Comparison of ENCODE assay signal across 2 cellular contexts in the genomic region with DNA sequence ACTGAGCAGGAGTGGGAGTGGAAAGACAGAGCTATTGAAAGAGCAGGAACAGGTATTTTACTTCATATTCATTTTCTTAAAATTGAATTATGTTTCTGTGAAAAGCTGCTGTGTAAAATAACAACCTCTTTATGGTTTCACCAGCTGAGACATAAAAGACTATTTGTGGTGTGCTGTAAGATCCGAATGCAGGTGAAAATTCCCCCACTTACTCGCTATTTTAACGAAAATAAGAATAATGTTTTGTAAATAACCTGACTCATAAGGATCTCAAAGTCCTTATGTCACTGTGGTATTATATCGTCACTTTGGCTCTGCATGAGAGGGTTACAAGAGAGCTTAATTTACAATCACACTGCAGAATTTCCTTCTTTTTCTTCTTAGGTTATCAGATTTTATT.
A peak's percentile ranks its signal among the peaks of the same experiment; 100 is the strongest.
TF ChIP-seq lines count a peak whose summit lies in the region.

No MANE protein-coding gene starts in this region.

TF ChIP-seq in GM23338, 12 proteins besides CTCF, POLR2A, EP300 and RAD21 (continues in another document):
- TF ChIP-seq, protein P1, sequence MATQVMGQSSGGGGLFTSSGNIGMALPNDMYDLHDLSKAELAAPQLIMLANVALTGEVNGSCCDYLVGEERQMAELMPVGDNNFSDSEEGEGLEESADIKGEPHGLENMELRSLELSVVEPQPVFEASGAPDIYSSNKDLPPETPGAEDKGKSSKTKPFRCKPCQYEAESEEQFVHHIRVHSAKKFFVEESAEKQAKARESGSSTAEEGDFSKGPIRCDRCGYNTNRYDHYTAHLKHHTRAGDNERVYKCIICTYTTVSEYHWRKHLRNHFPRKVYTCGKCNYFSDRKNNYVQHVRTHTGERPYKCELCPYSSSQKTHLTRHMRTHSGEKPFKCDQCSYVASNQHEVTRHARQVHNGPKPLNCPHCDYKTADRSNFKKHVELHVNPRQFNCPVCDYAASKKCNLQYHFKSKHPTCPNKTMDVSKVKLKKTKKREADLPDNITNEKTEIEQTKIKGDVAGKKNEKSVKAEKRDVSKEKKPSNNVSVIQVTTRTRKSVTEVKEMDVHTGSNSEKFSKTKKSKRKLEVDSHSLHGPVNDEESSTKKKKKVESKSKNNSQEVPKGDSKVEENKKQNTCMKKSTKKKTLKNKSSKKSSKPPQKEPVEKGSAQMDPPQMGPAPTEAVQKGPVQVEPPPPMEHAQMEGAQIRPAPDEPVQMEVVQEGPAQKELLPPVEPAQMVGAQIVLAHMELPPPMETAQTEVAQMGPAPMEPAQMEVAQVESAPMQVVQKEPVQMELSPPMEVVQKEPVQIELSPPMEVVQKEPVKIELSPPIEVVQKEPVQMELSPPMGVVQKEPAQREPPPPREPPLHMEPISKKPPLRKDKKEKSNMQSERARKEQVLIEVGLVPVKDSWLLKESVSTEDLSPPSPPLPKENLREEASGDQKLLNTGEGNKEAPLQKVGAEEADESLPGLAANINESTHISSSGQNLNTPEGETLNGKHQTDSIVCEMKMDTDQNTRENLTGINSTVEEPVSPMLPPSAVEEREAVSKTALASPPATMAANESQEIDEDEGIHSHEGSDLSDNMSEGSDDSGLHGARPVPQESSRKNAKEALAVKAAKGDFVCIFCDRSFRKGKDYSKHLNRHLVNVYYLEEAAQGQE (IDR thresholded peaks at IDR 0.05; ENCODE audit: unreplicated experiment): no peak
- no peak for TF ChIP-seq STAT1 (IDR thresholded peaks at IDR 0.05; ENCODE audit: unreplicated experiment)
- no peak for TF ChIP-seq CREB1 (CRISPR knock-in tag; IDR thresholded peaks at IDR 0.05; ENCODE audit: low read depth)
- no peak for TF ChIP-seq EZH2phosphoT487 (IDR thresholded peaks at IDR 0.05; ENCODE audit: unreplicated experiment)
- TF ChIP-seq, protein P2, sequence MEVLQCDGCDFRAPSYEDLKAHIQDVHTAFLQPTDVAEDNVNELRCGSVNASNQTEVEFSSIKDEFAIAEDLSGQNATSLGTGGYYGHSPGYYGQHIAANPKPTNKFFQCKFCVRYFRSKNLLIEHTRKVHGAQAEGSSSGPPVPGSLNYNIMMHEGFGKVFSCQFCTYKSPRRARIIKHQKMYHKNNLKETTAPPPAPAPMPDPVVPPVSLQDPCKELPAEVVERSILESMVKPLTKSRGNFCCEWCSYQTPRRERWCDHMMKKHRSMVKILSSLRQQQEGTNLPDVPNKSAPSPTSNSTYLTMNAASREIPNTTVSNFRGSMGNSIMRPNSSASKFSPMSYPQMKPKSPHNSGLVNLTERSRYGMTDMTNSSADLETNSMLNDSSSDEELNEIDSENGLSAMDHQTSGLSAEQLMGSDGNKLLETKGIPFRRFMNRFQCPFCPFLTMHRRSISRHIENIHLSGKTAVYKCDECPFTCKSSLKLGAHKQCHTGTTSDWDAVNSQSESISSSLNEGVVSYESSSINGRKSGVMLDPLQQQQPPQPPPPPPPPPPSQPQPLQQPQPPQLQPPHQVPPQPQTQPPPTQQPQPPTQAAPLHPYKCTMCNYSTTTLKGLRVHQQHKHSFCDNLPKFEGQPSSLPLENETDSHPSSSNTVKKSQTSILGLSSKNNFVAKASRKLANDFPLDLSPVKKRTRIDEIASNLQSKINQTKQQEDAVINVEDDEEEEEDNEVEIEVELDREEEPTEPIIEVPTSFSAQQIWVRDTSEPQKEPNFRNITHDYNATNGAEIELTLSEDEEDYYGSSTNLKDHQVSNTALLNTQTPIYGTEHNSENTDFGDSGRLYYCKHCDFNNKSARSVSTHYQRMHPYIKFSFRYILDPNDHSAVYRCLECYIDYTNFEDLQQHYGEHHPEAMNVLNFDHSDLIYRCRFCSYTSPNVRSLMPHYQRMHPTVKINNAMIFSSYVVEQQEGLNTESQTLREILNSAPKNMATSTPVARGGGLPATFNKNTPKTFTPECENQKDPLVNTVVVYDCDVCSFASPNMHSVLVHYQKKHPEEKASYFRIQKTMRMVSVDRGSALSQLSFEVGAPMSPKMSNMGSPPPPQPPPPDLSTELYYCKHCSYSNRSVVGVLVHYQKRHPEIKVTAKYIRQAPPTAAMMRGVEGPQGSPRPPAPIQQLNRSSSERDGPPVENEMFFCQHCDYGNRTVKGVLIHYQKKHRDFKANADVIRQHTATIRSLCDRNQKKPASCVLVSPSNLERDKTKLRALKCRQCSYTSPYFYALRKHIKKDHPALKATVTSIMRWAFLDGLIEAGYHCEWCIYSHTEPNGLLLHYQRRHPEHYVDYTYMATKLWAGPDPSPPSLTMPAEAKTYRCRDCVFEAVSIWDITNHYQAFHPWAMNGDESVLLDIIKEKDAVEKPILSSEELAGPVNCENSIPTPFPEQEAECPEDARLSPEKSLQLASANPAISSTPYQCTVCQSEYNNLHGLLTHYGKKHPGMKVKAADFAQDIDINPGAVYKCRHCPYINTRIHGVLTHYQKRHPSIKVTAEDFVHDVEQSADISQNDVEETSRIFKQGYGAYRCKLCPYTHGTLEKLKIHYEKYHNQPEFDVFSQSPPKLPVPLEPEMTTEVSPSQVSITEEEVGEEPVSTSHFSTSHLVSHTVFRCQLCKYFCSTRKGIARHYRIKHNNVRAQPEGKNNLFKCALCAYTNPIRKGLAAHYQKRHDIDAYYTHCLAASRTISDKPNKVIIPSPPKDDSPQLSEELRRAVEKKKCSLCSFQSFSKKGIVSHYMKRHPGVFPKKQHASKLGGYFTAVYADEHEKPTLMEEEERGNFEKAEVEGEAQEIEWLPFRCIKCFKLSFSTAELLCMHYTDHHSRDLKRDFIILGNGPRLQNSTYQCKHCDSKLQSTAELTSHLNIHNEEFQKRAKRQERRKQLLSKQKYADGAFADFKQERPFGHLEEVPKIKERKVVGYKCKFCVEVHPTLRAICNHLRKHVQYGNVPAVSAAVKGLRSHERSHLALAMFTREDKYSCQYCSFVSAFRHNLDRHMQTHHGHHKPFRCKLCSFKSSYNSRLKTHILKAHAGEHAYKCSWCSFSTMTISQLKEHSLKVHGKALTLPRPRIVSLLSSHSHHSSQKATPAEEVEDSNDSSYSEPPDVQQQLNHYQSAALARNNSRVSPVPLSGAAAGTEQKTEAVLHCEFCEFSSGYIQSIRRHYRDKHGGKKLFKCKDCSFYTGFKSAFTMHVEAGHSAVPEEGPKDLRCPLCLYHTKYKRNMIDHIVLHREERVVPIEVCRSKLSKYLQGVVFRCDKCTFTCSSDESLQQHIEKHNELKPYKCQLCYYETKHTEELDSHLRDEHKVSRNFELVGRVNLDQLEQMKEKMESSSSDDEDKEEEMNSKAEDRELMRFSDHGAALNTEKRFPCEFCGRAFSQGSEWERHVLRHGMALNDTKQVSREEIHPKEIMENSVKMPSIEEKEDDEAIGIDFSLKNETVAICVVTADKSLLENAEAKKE (CRISPR knock-in tag; IDR thresholded peaks at IDR 0.05): no peak
- TF ChIP-seq EZH2 (IDR thresholded peaks at IDR 0.05; ENCODE audit: low read depth, unreplicated experiment): no peak
- TF ChIP-seq ZNF331 (CRISPR knock-in tag; IDR thresholded peaks at IDR 0.05; ENCODE audit: low read depth): no peak
- no peak for TF ChIP-seq POLR2AphosphoS5 (IDR thresholded peaks at IDR 0.05; ENCODE audit: low read depth)
- no peak for TF ChIP-seq ZNF114 (CRISPR knock-in tag; IDR thresholded peaks at IDR 0.05)
- TF ChIP-seq, protein P3, sequence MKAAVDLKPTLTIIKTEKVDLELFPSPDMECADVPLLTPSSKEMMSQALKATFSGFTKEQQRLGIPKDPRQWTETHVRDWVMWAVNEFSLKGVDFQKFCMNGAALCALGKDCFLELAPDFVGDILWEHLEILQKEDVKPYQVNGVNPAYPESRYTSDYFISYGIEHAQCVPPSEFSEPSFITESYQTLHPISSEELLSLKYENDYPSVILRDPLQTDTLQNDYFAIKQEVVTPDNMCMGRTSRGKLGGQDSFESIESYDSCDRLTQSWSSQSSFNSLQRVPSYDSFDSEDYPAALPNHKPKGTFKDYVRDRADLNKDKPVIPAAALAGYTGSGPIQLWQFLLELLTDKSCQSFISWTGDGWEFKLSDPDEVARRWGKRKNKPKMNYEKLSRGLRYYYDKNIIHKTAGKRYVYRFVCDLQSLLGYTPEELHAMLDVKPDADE (IDR thresholded peaks at IDR 0.05): no peak

TF ChIP-seq in GM12878, 131 proteins besides CTCF, POLR2A, EP300 and RAD21 (continued from another document):
- TF ChIP-seq RUNX3 (IDR thresholded peaks at IDR 0.05; ENCODE audit: low read length): peak; percentile 57
- no peak for TF ChIP-seq KDM1A (IDR thresholded peaks at IDR 0.05; ENCODE audit: borderline replicate concordance)
